14 cellular contexts compared by ENCODE assay signal in the genomic region with DNA sequence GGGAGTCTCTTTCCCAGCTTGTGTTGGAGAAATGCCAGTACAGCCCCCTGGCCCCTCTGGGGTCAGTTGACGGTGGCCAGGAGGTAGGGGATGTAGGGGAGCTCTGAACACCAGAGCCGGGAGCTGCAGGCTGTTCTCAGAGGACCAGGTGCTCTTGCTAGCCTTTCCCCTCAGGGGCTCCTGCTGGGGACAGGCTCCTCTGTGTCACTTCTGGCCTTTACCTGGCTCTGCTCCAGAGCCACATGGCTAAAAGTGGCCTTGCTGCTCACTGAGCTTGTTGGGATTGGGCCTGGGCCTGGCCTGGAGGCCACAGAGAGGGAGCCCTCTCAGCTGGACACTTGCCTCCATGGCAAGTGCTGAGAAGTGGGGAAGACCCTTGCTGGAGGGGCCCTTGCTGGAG.
"Had no signal": no experiment of that assay in that cellular context is flagged by ENCODE, and none has a peak within 500 bp of the region (broad histone marks: within the 10 kb centered on the region; RNA-seq: fewer than 3 reads in every experiment).

No MANE protein-coding gene starts in this region.

- H3K9me3 ChIP-seq: thoracic aorta had no signal

- H3K27ac ChIP-seq: brain microvascular endothelial cell, dorsolateral prefrontal cortex, hepatocyte, thoracic aorta had no signal

- ATAC-seq: activated CD8-positive, alpha-beta T cell treated with anti-CD3 and anti-CD28 coated beads, Interleukin-2, amount 10 ng/mL, durations not matched to agents 7 days and 5 days had no signal

- H3K36me3 ChIP-seq: brain microvascular endothelial cell, thoracic aorta had no signal

- H3K27me3 ChIP-seq: brain microvascular endothelial cell, dorsolateral prefrontal cortex, hepatocyte had no signal

- H3K4me3 ChIP-seq: dorsolateral prefrontal cortex, hepatocyte, thoracic aorta had no signal

- DNase-seq: activated CD4-positive, alpha-beta T cell treated with anti-CD3 and anti-CD28 coated beads, Interleukin-2, amount 10 ng/mL, durations not matched to agents 24 days and 14 days; activated CD4-positive, CD25-positive, alpha-beta regulatory T cell; activated CD8-positive, alpha-beta memory T cell treated with anti-CD3 and anti-CD28 coated beads, Interleukin-2, amount 50 U/mL, for 4 hours; activated CD8-positive, alpha-beta T cell treated with anti-CD3 and anti-CD28 coated beads, Interleukin-2, amount 10 ng/mL, durations not matched to agents 7 days and 5 days; activated naive CD4-positive, alpha-beta T cell; activated naive CD8-positive, alpha-beta T cell treated with anti-CD3 and anti-CD28 coated beads, Interleukin-2, amount 10 ng/mL, durations not matched to agents 7 days and 5 days; anterior cingulate cortex; brain microvascular endothelial cell; dorsolateral prefrontal cortex; mesenchymal stem cell; nephron progenitor cell; stimulated activated CD4-positive, alpha-beta T cell treated with anti-CD3 and anti-CD28 coated beads, Interleukin-2, amount 100 ng/mL, for 24 hours had no signal
